ENCODE assay signal across 9 cellular contexts in the genomic region with DNA sequence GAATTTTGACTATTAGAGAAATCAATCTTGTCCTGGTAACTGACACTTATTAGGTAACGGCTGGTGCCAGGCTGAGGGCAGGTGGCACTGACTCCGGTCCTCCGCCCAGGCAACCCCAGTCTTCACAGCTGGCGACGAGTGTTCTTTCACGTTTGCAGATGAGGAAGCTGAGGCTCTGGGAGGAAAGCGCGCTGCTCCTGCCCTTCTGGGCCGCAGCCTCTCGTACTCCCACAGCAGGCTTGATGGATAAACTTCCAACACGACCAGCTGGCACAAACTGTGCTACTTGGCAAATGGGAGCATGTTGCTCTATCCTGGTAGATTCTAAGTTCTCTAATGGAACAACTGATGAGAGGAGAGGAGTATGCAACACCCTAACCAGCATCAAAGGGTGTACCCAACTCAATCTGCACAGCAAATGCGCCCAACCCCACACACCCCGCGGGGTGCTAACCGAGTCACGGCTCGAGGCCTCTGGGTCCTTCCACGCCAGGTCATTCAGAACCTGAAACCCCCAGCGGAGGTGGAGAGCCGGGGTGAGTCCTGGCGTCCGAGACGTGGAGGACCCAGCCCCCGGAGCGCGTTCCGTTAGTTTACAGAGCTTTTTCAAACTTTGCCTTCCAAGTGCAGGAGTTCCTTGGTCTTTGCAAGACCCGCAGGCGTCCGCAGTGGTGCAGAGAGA. TPM values are rescaled to one million over a fixed set of nuclear protein-coding genes. Genes with fewer than 3 reads are reported as not detected.
A peak's percentile ranks its signal among the peaks of the same experiment; 100 is the strongest.
DNase-seq lines count a peak whose midpoint lies in the region; ATAC-seq and TF ChIP-seq lines count a peak whose summit lies in the region.
"Had no signal": no experiment of that assay in that cellular context is flagged by ENCODE, and none has a peak within 500 bp of the region (broad histone marks: within the 10 kb centered on the region; RNA-seq: fewer than 3 reads in every experiment).

No MANE protein-coding gene starts in this region.

- 88 to 90% methylated on average over 7 to 10 of the region's 30 CpGs for WGBS in gastroesophageal sphincter (ENCODE audit: low coverage in 1 of 2), 2 donors

- no peaks in the 10 kb centered on the region for H3K36me3 Mint-ChIP-seq in activated naive CD4-positive, alpha-beta T cell treated with anti-CD3 and anti-CD28 coated beads, Interleukin-2, amount 10 ng/mL, durations not matched to agents 7 days and 5 days
- H3K36me3 Mint-ChIP-seq in naive B cell = no peaks in the 10 kb centered on the region

- H3K4me1 ChIP-seq in upper lobe of right lung (peaks cover 11% of the 10 kb centered on the region), gastroesophageal sphincter (peaks cover 0 to 15% (median 11%) of the 10 kb centered on the region in 3 donors)

- CTCF ChIA-PET in activated naive CD4-positive, alpha-beta T cell treated with anti-CD3 and anti-CD28 coated beads, Interleukin-2, amount 10 ng/mL, durations not matched to agents 7 days and 5 days (lab: Charles Lee) = no interaction called here

- intact Hi-C loops in dorsolateral prefrontal cortex (cut with DNase I) (no loop called here), upper lobe of right lung (cut with DNase I) (no loop called here)

- H3K4me3 Mint-ChIP-seq in activated naive CD4-positive, alpha-beta T cell treated with anti-CD3 and anti-CD28 coated beads, Interleukin-2, amount 10 ng/mL, durations not matched to agents 7 days and 5 days = peak overlapping the region; percentile 26
- H3K4me3 Mint-ChIP-seq in naive B cell = peak overlapping the region; percentile 13 to 70 (median 59)

- no peak for TF ChIP-seq EP300 in gastroesophageal sphincter (IDR thresholded peaks at IDR 0.05)

- H3K4me1 Mint-ChIP-seq in activated naive CD4-positive, alpha-beta T cell treated with anti-CD3 and anti-CD28 coated beads, Interleukin-2, amount 10 ng/mL, durations not matched to agents 7 days and 5 days = peaks cover 15% of the 10 kb centered on the region
- peaks cover 0 to 21% (median 5%) of the 10 kb centered on the region in 3 donors for H3K4me1 Mint-ChIP-seq in naive B cell

- DNase-seq in activated naive CD4-positive, alpha-beta T cell treated with anti-CD3 and anti-CD28 coated beads, Interleukin-2, amount 10 ng/mL, durations not matched to agents 7 days and 5 days = no peak
- DNase-seq in activated naive CD4-positive, alpha-beta T cell treated with Interleukin-2 at 50 U/mL for 16 hours = no peak
- DNase-seq in dorsolateral prefrontal cortex = no peak
- no peak for DNase-seq in naive B cell
- peak; percentile 56 for DNase-seq in upper lobe of right lung
- no peak for DNase-seq in stimulated activated CD4-positive, alpha-beta T cell treated with anti-CD3 and anti-CD28 coated beads, Interleukin-4, amount 100 ng/mL, for 4 hours
- DNase-seq in NCI-H1092 treated with DMSO at 0.1 percent for 48 hours (lab: John Stamatoyannopoulos, UW) = no peak
- DNase-seq: cerebellar nuclear complex had no signal

- ATAC-seq in naive B cell (ENCODE audit: low read depth in 2 of 2) (no peak), upper lobe of right lung (peak; percentile 9), gastroesophageal sphincter (no peak)

- H3K9me3 Mint-ChIP-seq in activated naive CD4-positive, alpha-beta T cell treated with anti-CD3 and anti-CD28 coated beads, Interleukin-2, amount 10 ng/mL, durations not matched to agents 7 days and 5 days = no peaks in the 10 kb centered on the region
- H3K9me3 Mint-ChIP-seq in naive B cell = no peaks in the 10 kb centered on the region

- peaks cover 0 to 20% (median 5%) of the 10 kb centered on the region in 45 donors for H3K27me3 ChIP-seq in dorsolateral prefrontal cortex
- peaks cover 4% of the 10 kb centered on the region for H3K27me3 ChIP-seq in upper lobe of right lung
- peaks cover 42% of the 10 kb centered on the region for H3K27me3 ChIP-seq in gastroesophageal sphincter

- H3K4me3 ChIP-seq in dorsolateral prefrontal cortex = peak overlapping the region; percentile 40 to 77 (median 66)
- H3K4me3 ChIP-seq in upper lobe of right lung = peak overlapping the region; percentile 62
- H3K4me3 ChIP-seq in gastroesophageal sphincter = peak overlapping the region in 1 of 2 donors; percentile 57

- H3K36me3 ChIP-seq in upper lobe of right lung (no peaks in the 10 kb centered on the region), gastroesophageal sphincter (no peaks in the 10 kb centered on the region)

- no peak for TF ChIP-seq CTCF in dorsolateral prefrontal cortex (IDR thresholded peaks at IDR 0.05 in 54 of 56, conservative IDR thresholded peaks at IDR 0.05 in 2 of 56; ENCODE audit: low read depth in 1 of 56, partially characterized antibody in 56 of 56)
- TF ChIP-seq CTCF in upper lobe of right lung (IDR thresholded peaks at IDR 0.05) = no peak
- TF ChIP-seq CTCF in gastroesophageal sphincter (IDR thresholded peaks at IDR 0.05) = no peak

- no peak overlapping the region for H3K27ac Mint-ChIP-seq in activated naive CD4-positive, alpha-beta T cell treated with anti-CD3 and anti-CD28 coated beads, Interleukin-2, amount 10 ng/mL, durations not matched to agents 7 days and 5 days
- H3K27ac Mint-ChIP-seq in naive B cell = peak overlapping the region in 1 of 6 donors; percentile 12

- H3K27ac ChIP-seq in dorsolateral prefrontal cortex = peak overlapping the region in 5 of 59 donors; percentile 30 to 61 (median 36)
- H3K27ac ChIP-seq in upper lobe of right lung = no peak overlapping the region
- H3K27ac ChIP-seq in gastroesophageal sphincter = no peak overlapping the region

- H3K27me3 Mint-ChIP-seq in activated naive CD4-positive, alpha-beta T cell treated with anti-CD3 and anti-CD28 coated beads, Interleukin-2, amount 10 ng/mL, durations not matched to agents 7 days and 5 days = peaks cover 82% of the 10 kb centered on the region
- H3K27me3 Mint-ChIP-seq in naive B cell = peaks cover 51 to 59% (median 53%) of the 10 kb centered on the region in 3 donors

- TF ChIP-seq POLR2A in gastroesophageal sphincter (IDR thresholded peaks at IDR 0.05) = no peak

- H3K9me3 ChIP-seq in upper lobe of right lung (no peaks in the 10 kb centered on the region), gastroesophageal sphincter (no peaks in the 10 kb centered on the region)

RNA-seq across cellular contexts. Expression of a gene that starts 0.5 kb away (rescaled TPM):
- total RNA-seq in dorsolateral prefrontal cortex = 10 to 100 TPM in 39 of 120 experiments, 1 to 10 TPM in 81; 2.9 to 45.9 (median 8.2) TPM
- polyA plus RNA-seq in naive B cell (ENCODE audit: low read depth in 6 of 6) = not detected
- total RNA-seq in upper lobe of right lung = 13.4 TPM
- total RNA-seq in gastroesophageal sphincter = 1 to 10 TPM in 2 of 4 donors, under 1 TPM in 1, not detected in 1; 0.72 to 2.2 (median 1.4) TPM
